In genomic region chr6:158655569-158656450, GRCh38 we compare ENCODE assay signal across 11 cellular contexts. TPM values are rescaled to one million over a fixed set of nuclear protein-coding genes. Genes with fewer than 3 reads are reported as not detected.
DNase-seq lines count a peak whose midpoint lies in the region; ATAC-seq and TF ChIP-seq lines count a peak whose summit lies in the region.
"Had no signal": no experiment of that assay in that cellular context is flagged by ENCODE, and none has a peak within 500 bp of the region (broad histone marks: within the 10 kb centered on the region; RNA-seq: fewer than 3 reads in every experiment).

No MANE protein-coding gene starts in this region.

- TF ChIP-seq CTCF in neural crest cell (conservative IDR thresholded peaks at IDR 0.05): no peak
- no peak for TF ChIP-seq CTCF in breast epithelium (IDR thresholded peaks at IDR 0.05)

- TF ChIP-seq POLR2A in breast epithelium (IDR thresholded peaks at IDR 0.05): no peak

- H3K27ac Mint-ChIP-seq in activated T-helper 2 cell treated with anti-CD3 and anti-CD28 coated beads, Interferon-gamma antibody, Interleukin-2, Interleukin-4, amounts not matched to agents 10 μg/mL and 5 μg/mL and 100 μg/mL, durations not matched to agents 14 hours and 24 hours and 36 hours: peak overlapping the region; percentile 96
- peak overlapping the region; percentile 52 for H3K27ac Mint-ChIP-seq in neural crest cell (ENCODE audit: unreplicated experiment)

- no peaks in the 10 kb centered on the region for H3K27me3 Mint-ChIP-seq in activated T-helper 2 cell treated with anti-CD3 and anti-CD28 coated beads, Interferon-gamma antibody, Interleukin-2, Interleukin-4, amounts not matched to agents 10 μg/mL and 5 μg/mL and 100 μg/mL, durations not matched to agents 14 hours and 24 hours and 36 hours (ENCODE audit: low read depth)
- peaks cover 11% of the 10 kb centered on the region for H3K27me3 Mint-ChIP-seq in neural crest cell (ENCODE audit: low read depth)

- no peaks in the 10 kb centered on the region for H3K36me3 ChIP-seq in breast epithelium
- H3K36me3 ChIP-seq: suprapubic skin had no signal

- no peaks in the 10 kb centered on the region for H3K4me1 ChIP-seq in breast epithelium

- H3K4me3 ChIP-seq in breast epithelium: no peak overlapping the region
- H3K4me3 ChIP-seq: suprapubic skin had no signal

- no peaks in the 10 kb centered on the region for H3K27me3 ChIP-seq in breast epithelium
- H3K27me3 ChIP-seq: suprapubic skin had no signal

- H3K36me3 Mint-ChIP-seq in activated T-helper 2 cell treated with anti-CD3 and anti-CD28 coated beads, Interferon-gamma antibody, Interleukin-2, Interleukin-4, amounts not matched to agents 10 μg/mL and 5 μg/mL and 100 μg/mL, durations not matched to agents 14 hours and 24 hours and 36 hours (ENCODE audit: low read depth): peaks cover 91% of the 10 kb centered on the region
- H3K36me3 Mint-ChIP-seq in neural crest cell (ENCODE audit: low read depth): no peaks in the 10 kb centered on the region

- H3K4me1 Mint-ChIP-seq in activated T-helper 2 cell treated with anti-CD3 and anti-CD28 coated beads, Interferon-gamma antibody, Interleukin-2, Interleukin-4, amounts not matched to agents 10 μg/mL and 5 μg/mL and 100 μg/mL, durations not matched to agents 14 hours and 24 hours and 36 hours (ENCODE audit: low read depth): peaks cover 66% of the 10 kb centered on the region
- H3K4me1 Mint-ChIP-seq in neural crest cell: peaks cover 18% of the 10 kb centered on the region

- DNase-seq in DMS53 (lab: John Stamatoyannopoulos, UW) (peak; percentile 95), NCI-H2029 treated with DMSO at 0.1 percent for 48 hours (lab: John Stamatoyannopoulos, UW) (peak; percentile 95), neural crest cell (ENCODE audit: low read depth, low spot score) (no peak), cerebellum (ENCODE audit: low spot score) (no peak), breast epithelium (ENCODE audit: low spot score in 2 of 2) (no peak), NCI-H2227 (lab: John Stamatoyannopoulos, UW; ENCODE audit: unreplicated experiment) (no peak)
- no peak for DNase-seq in activated T-helper 2 cell treated with anti-CD3 and anti-CD28 coated beads, Interferon-gamma antibody, Interleukin-2, Interleukin-4, amounts not matched to agents 10 μg/mL and 5 μg/mL and 100 μg/mL, durations not matched to agents 14 hours and 24 hours and 36 hours (ENCODE audit: low spot score)
- DNase-seq: effector CD4-positive, alpha-beta T cell; NCI-H69 had no signal

- H3K27ac ChIP-seq in breast epithelium: no peak overlapping the region

- intact Hi-C loops in activated T-helper 2 cell treated with anti-CD3 and anti-CD28 coated beads, Interferon-gamma antibody, Interleukin-2, Interleukin-4, amounts not matched to agents 10 μg/mL and 5 μg/mL and 100 μg/mL, durations not matched to agents 14 hours and 24 hours and 36 hours (cut with micrococcal nuclease): no loop called here
- intact Hi-C loops in breast epithelium (cut with DNase I; ENCODE audit: low total_unique reads): no loop called here

- no peaks in the 10 kb centered on the region for H3K9me3 ChIP-seq in breast epithelium
- H3K9me3 ChIP-seq: suprapubic skin had no signal

- ATAC-seq in GM19452 (IDR thresholded peaks at IDR 0.05; ENCODE audit: unreplicated experiment): no peak

- H3K4me3 Mint-ChIP-seq in activated T-helper 2 cell treated with anti-CD3 and anti-CD28 coated beads, Interferon-gamma antibody, Interleukin-2, Interleukin-4, amounts not matched to agents 10 μg/mL and 5 μg/mL and 100 μg/mL, durations not matched to agents 14 hours and 24 hours and 36 hours (ENCODE audit: low read depth): peak overlapping the region; percentile 90
- no peak overlapping the region for H3K4me3 Mint-ChIP-seq in neural crest cell

- no peaks in the 10 kb centered on the region for H3K9me3 Mint-ChIP-seq in activated T-helper 2 cell treated with anti-CD3 and anti-CD28 coated beads, Interferon-gamma antibody, Interleukin-2, Interleukin-4, amounts not matched to agents 10 μg/mL and 5 μg/mL and 100 μg/mL, durations not matched to agents 14 hours and 24 hours and 36 hours
- H3K9me3 Mint-ChIP-seq in neural crest cell: no peaks in the 10 kb centered on the region

RNA-seq across cellular contexts. Expression of gene SYTL3, which starts 6.0 kb away (rescaled TPM):
- 232 and 242 TPM in 2 replicates for total RNA-seq in activated T-helper 2 cell treated with anti-CD3 and anti-CD28 coated beads, Interferon-gamma antibody, Interleukin-2, Interleukin-4, amounts not matched to agents 10 μg/mL and 5 μg/mL and 100 μg/mL, durations not matched to agents 14 hours and 24 hours and 36 hours
- total RNA-seq in neural crest cell (0.20 and 0.28 TPM in 2 replicates), cerebellum (2.4 TPM), breast epithelium (1 to 10 TPM; 5.2 to 8.0 (median 7.5) TPM)

RNA-seq across cellular contexts. Expression of gene DYNLT1, which starts 11.3 kb away (rescaled TPM):
- total RNA-seq in activated T-helper 2 cell treated with anti-CD3 and anti-CD28 coated beads, Interferon-gamma antibody, Interleukin-2, Interleukin-4, amounts not matched to agents 10 μg/mL and 5 μg/mL and 100 μg/mL, durations not matched to agents 14 hours and 24 hours and 36 hours: 94.4 and 108 TPM in 2 replicates
- 117 and 118 TPM in 2 replicates for total RNA-seq in neural crest cell
- total RNA-seq in cerebellum: 61.2 TPM
- 10 to 100 TPM; 48.2 to 76.1 (median 73.4) TPM for total RNA-seq in breast epithelium

Comparison
In these comparisons a context has a peak if more than half of its experiments do, and no peak if none do; other contexts are left out.
1. DNase-seq: peak in DMS53 (single experiment) and NCI-H2029 treated with DMSO at 0.1 percent for 48 hours (single experiment); none in activated T-helper 2 cell treated with anti-CD3 and anti-CD28 coated beads, Interferon-gamma antibody, Interleukin-2, Interleukin-4, amounts not matched to agents 10 μg/mL and 5 μg/mL and 100 μg/mL, durations not matched to agents 14 hours and 24 hours and 36 hours (single experiment), neural crest cell (single experiment), cerebellum (single experiment), breast epithelium (0 of 2) and NCI-H2227 (single experiment).
2. RNA of gene SYTL3, which starts 6.0 kb away (total RNA-seq): 232 to 242 TPM in activated T-helper 2 cell treated with anti-CD3 and anti-CD28 coated beads, Interferon-gamma antibody, Interleukin-2, Interleukin-4, amounts not matched to agents 10 μg/mL and 5 μg/mL and 100 μg/mL, durations not matched to agents 14 hours and 24 hours and 36 hours; 5.2 to 8.0 TPM in breast epithelium, 2.4 TPM in cerebellum (single experiment) and 0.20 to 0.28 TPM in neural crest cell; every median in the first group is over 10 times any median in the second.